ENCODE assay signal across 21 cellular contexts in the genomic region with DNA sequence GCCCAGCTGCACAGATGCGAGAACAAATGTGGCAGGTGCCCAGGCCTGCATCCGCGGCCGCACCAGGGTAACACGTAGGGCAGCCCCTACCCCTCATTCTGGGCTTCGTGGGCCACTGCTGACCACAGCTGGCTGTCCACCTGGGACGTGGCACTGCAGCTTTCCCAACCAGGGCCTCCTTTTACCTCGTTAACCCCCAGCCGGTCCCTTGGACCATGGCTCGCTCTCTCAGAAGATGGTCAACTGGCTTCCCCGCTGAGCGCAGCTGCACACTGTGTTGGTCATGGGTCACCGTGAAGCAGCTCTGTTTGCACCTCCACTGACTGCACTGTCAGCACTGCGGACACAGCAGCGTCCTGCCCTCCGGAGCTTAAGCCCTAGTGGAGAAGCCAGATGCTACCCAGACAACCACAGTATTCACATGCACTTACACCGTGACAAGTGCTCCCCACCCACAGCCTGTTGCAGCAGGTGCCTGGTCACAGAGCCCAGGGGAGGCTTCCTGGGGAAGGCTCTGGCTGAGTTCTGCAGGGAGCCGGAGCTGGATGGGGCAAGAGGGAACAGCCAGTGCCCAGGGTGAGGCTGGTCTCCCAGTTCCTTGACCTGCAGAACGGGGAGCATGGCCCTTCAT. TPM values are rescaled to one million over a fixed set of nuclear protein-coding genes. Genes with fewer than 3 reads are reported as not detected.
A peak's percentile ranks its signal among the peaks of the same experiment; 100 is the strongest.
DNase-seq lines count a peak whose midpoint lies in the region; ATAC-seq and TF ChIP-seq lines count a peak whose summit lies in the region.
"Had no signal": no experiment of that assay in that cellular context is flagged by ENCODE, and none has a peak within 500 bp of the region (broad histone marks: within the 10 kb centered on the region; RNA-seq: fewer than 3 reads in every experiment).

No MANE protein-coding gene starts in this region.

- H3K27ac ChIP-seq in BLaER1 treated with 17β-estradiol and CSF1 and Interleukin-3, amounts not matched to agents 10 nM and 100 nM = no peak overlapping the region
- peak overlapping the region; percentile 33 for H3K27ac ChIP-seq in HUES64 (ENCODE audit: low read depth, low read length)
- no peak overlapping the region for H3K27ac ChIP-seq in smooth muscle cell (ENCODE audit: low read depth)
- no peak overlapping the region for H3K27ac ChIP-seq in Karpas-422 (ENCODE audit: low read length)
- H3K27ac ChIP-seq: coronary artery, pancreas had no signal

- no peaks in the 10 kb centered on the region for H3K9me2 ChIP-seq in Karpas-422 (replicated peaks; ENCODE audit: insufficient read depth, low read length)

- H3K9me3 ChIP-seq in BLaER1 treated with 17β-estradiol and CSF1 and Interleukin-3, amounts not matched to agents 10 nM and 100 nM (replicated peaks in 1 of 11) = no peaks in the 10 kb centered on the region
- no peaks in the 10 kb centered on the region for H3K9me3 ChIP-seq in HUES64 (ENCODE audit: insufficient read depth, low read depth, low read length)
- H3K9me3 ChIP-seq in smooth muscle cell (replicated peaks; ENCODE audit: low read depth) = no peaks in the 10 kb centered on the region
- H3K9me3 ChIP-seq in Karpas-422 (ENCODE audit: low read length) = no peaks in the 10 kb centered on the region
- H3K9me3 ChIP-seq: mucosa of descending colon, pancreas had no signal

- H3K27me3 ChIP-seq in BLaER1 treated with 17β-estradiol and CSF1 and Interleukin-3, amounts not matched to agents 10 nM and 100 nM = peaks cover 0 to 9% (median 0%) of the 10 kb centered on the region in 11 experiments; a peak in 4 of 22 replicates
- H3K27me3 ChIP-seq in HUES64 (ENCODE audit: insufficient read depth, low read length) (no peaks in the 10 kb centered on the region), smooth muscle cell (ENCODE audit: low read depth) (no peaks in the 10 kb centered on the region), Karpas-422 (ENCODE audit: low read length) (no peaks in the 10 kb centered on the region)
- H3K27me3 ChIP-seq: pancreas had no signal

- peak overlapping the region; percentile 93 for H3K27ac Mint-ChIP-seq in mesothelial cell of epicardium
- H3K27ac Mint-ChIP-seq in stimulated activated naive B cell treated with anti-CD40 and anti-IgM and Interleukin-4, amounts not matched to agents 10 μg/mL and 1 μg/mL and 100 μg/mL, for 72 hours = no peak overlapping the region
- H3K27ac Mint-ChIP-seq: activated naive CD4-positive, alpha-beta T cell treated with anti-CD3 and anti-CD28 coated beads, Interleukin-2, amount 10 ng/mL, durations not matched to agents 7 days and 5 days; stimulated activated naive CD8-positive, alpha-beta T cell treated with anti-CD3 and anti-CD28 coated beads, Interleukin-15, amount 100 ng/mL, for 72 hours had no signal

- H3K4me2 ChIP-seq in BLaER1 treated with 17β-estradiol and CSF1 and Interleukin-3, amounts not matched to agents 10 nM and 100 nM = peak overlapping the region in 7 of 11 experiments; percentile 16 to 71 (median 63); a peak in 13 of 22 replicates
- H3K4me2 ChIP-seq in smooth muscle cell = no peak overlapping the region
- H3K4me2 ChIP-seq in Karpas-422 (ENCODE audit: low read depth, low read length, poor library complexity, severe bottlenecking) = no peak overlapping the region

- peaks cover 38% of the 10 kb centered on the region for H3K4me1 Mint-ChIP-seq in mesothelial cell of epicardium
- no peaks in the 10 kb centered on the region for H3K4me1 Mint-ChIP-seq in stimulated activated naive B cell treated with anti-CD40 and anti-IgM and Interleukin-4, amounts not matched to agents 10 μg/mL and 1 μg/mL and 100 μg/mL, for 72 hours
- H3K4me1 Mint-ChIP-seq: activated naive CD4-positive, alpha-beta T cell treated with anti-CD3 and anti-CD28 coated beads, Interleukin-2, amount 10 ng/mL, durations not matched to agents 7 days and 5 days; stimulated activated naive CD8-positive, alpha-beta T cell treated with anti-CD3 and anti-CD28 coated beads, Interleukin-15, amount 100 ng/mL, for 72 hours had no signal

- H3K4me1 ChIP-seq in BLaER1 treated with 17β-estradiol and CSF1 and Interleukin-3, amounts not matched to agents 10 nM and 100 nM = peaks cover 0 to 43% (median 23%) of the 10 kb centered on the region in 10 experiments; a peak in 14 of 20 replicates
- H3K4me1 ChIP-seq in HUES64 (ENCODE audit: insufficient read depth, low read length) = peaks cover 23% of the 10 kb centered on the region
- peaks cover 34% of the 10 kb centered on the region for H3K4me1 ChIP-seq in smooth muscle cell (ENCODE audit: low read depth)
- H3K4me1 ChIP-seq in Karpas-422 (ENCODE audit: low read length) = no peaks in the 10 kb centered on the region
- H3K4me1 ChIP-seq: pancreas had no signal

- H2AFZ ChIP-seq in smooth muscle cell (ENCODE audit: low read depth) = no peak overlapping the region
- no peak overlapping the region for H2AFZ ChIP-seq in Karpas-422 (ENCODE audit: low read length)

- no peaks in the 10 kb centered on the region for H3F3A ChIP-seq in smooth muscle cell (ENCODE audit: low read depth)

- no peaks in the 10 kb centered on the region for H3K36me3 ChIP-seq in BLaER1 treated with 17β-estradiol and CSF1 and Interleukin-3, amounts not matched to agents 10 nM and 100 nM
- no peaks in the 10 kb centered on the region for H3K36me3 ChIP-seq in HUES64 (ENCODE audit: insufficient read depth, low read length)
- no peaks in the 10 kb centered on the region for H3K36me3 ChIP-seq in smooth muscle cell (ENCODE audit: low read depth)
- H3K36me3 ChIP-seq in Karpas-422 (ENCODE audit: insufficient read depth, low read length) = no peaks in the 10 kb centered on the region
- H3K36me3 ChIP-seq: pancreas had no signal

- H3K36me3 Mint-ChIP-seq in mesothelial cell of epicardium = no peaks in the 10 kb centered on the region
- no peaks in the 10 kb centered on the region for H3K36me3 Mint-ChIP-seq in stimulated activated naive B cell treated with anti-CD40 and anti-IgM and Interleukin-4, amounts not matched to agents 10 μg/mL and 1 μg/mL and 100 μg/mL, for 72 hours

- WGBS in HUES64 = 84% methylated on average over 19 of the region's 19 CpGs
- 84% methylated on average over 19 of the region's 19 CpGs for WGBS in smooth muscle cell (ENCODE audit: low lambda C conversion rate)

- no peaks in the 10 kb centered on the region for H3K9me3 Mint-ChIP-seq in mesothelial cell of epicardium
- no peaks in the 10 kb centered on the region for H3K9me3 Mint-ChIP-seq in stimulated activated naive B cell treated with anti-CD40 and anti-IgM and Interleukin-4, amounts not matched to agents 10 μg/mL and 1 μg/mL and 100 μg/mL, for 72 hours
- H3K9me3 Mint-ChIP-seq: stimulated activated naive CD8-positive, alpha-beta T cell treated with anti-CD3 and anti-CD28 coated beads, Interleukin-15, amount 100 ng/mL, for 72 hours had no signal

- DNase-seq in SK-N-DZ (ENCODE audit: low spot score) = peak; percentile 29
- peak in 1 of 2 experiments; percentile 38 for DNase-seq in mesothelial cell of epicardium (ENCODE audit: low spot score in 2 of 2, unreplicated experiment in 2 of 2)
- DNase-seq in NCI-H82 (lab: John Stamatoyannopoulos, UW) = no peak
- no peak for DNase-seq in stimulated activated naive B cell treated with anti-CD40 and anti-IgM and Interleukin-4, amounts not matched to agents 10 μg/mL and 1 μg/mL and 100 μg/mL, for 72 hours
- DNase-seq in smooth muscle cell (lab: John Stamatoyannopoulos, UW; ENCODE audit: unreplicated experiment) = no peak
- no peak for DNase-seq in Karpas-422
- DNase-seq: activated CD4-positive, alpha-beta T cell treated with anti-CD3 and anti-CD28 coated beads for 1 hour; activated CD8-positive, alpha-beta memory T cell treated with anti-CD3 and anti-CD28 coated beads, Interleukin-2, amount 50 U/mL, for 4 hours; activated naive CD4-positive, alpha-beta T cell treated with anti-CD3 and anti-CD28 coated beads, Interleukin-2, amount 10 ng/mL, durations not matched to agents 7 days and 5 days; erythroblast; mucosa of descending colon; NCI-H2081 treated with DMSO at 0.1 percent for 48 hours; NK-92 treated with Interleukin-12 subunit alpha and Interleukin-12 subunit beta, amount 100 ng/mL, for 24 hours; pancreas; Right ventricle myocardium superior; stimulated activated naive CD8-positive, alpha-beta T cell treated with anti-CD3 and anti-CD28 coated beads, Interleukin-15, amount 100 ng/mL, for 72 hours had no signal

- TF ChIP-seq CTCF in mesothelial cell of epicardium (IDR thresholded peaks at IDR 0.05; ENCODE audit: unreplicated experiment) = no peak
- no peak for TF ChIP-seq CTCF in smooth muscle cell (IDR thresholded peaks at IDR 0.05; ENCODE audit: borderline replicate concordance, insufficient read depth, poor library complexity, severe bottlenecking)

- no peak for ATAC-seq in stimulated activated naive B cell treated with anti-CD40 and anti-IgM and Interleukin-4, amounts not matched to agents 10 μg/mL and 1 μg/mL and 100 μg/mL, for 72 hours (replicated peaks)
- ATAC-seq: mucosa of descending colon; stimulated activated naive CD8-positive, alpha-beta T cell treated with anti-CD3 and anti-CD28 coated beads, Interleukin-15, amount 100 ng/mL, for 72 hours had no signal

- no peaks in the 10 kb centered on the region for H3K79me2 ChIP-seq in smooth muscle cell (ENCODE audit: low read depth)
- no peaks in the 10 kb centered on the region for H3K79me2 ChIP-seq in Karpas-422 (ENCODE audit: low read length)

- H3K9ac ChIP-seq in BLaER1 treated with 17β-estradiol and CSF1 and Interleukin-3, amounts not matched to agents 10 nM and 100 nM = no peak overlapping the region
- H3K9ac ChIP-seq in HUES64 (ENCODE audit: low read depth, low read length) (peak overlapping the region; percentile 57; the same call in 1 of the 2 replicates), smooth muscle cell (ENCODE audit: low read depth) (no peak overlapping the region), Karpas-422 (ENCODE audit: low read length) (no peak overlapping the region)

- H3K4me3 Mint-ChIP-seq in mesothelial cell of epicardium = no peak overlapping the region
- no peak overlapping the region for H3K4me3 Mint-ChIP-seq in stimulated activated naive B cell treated with anti-CD40 and anti-IgM and Interleukin-4, amounts not matched to agents 10 μg/mL and 1 μg/mL and 100 μg/mL, for 72 hours
- H3K4me3 Mint-ChIP-seq: activated naive CD4-positive, alpha-beta T cell treated with anti-CD3 and anti-CD28 coated beads, Interleukin-2, amount 10 ng/mL, durations not matched to agents 7 days and 5 days; stimulated activated naive CD8-positive, alpha-beta T cell treated with anti-CD3 and anti-CD28 coated beads, Interleukin-15, amount 100 ng/mL, for 72 hours had no signal

- no peak overlapping the region for H3K4me3 ChIP-seq in BLaER1 treated with 17β-estradiol and CSF1 and Interleukin-3, amounts not matched to agents 10 nM and 100 nM
- no peak overlapping the region for H3K4me3 ChIP-seq in HUES64 (ENCODE audit: low read length)
- H3K4me3 ChIP-seq in smooth muscle cell = no peak overlapping the region
- no peak overlapping the region for H3K4me3 ChIP-seq in Karpas-422 (ENCODE audit: low read length)
- H3K4me3 ChIP-seq: coronary artery, mucosa of descending colon, pancreas had no signal

- peaks cover 12% of the 10 kb centered on the region for H3K27me3 Mint-ChIP-seq in mesothelial cell of epicardium (ENCODE audit: low read depth)
- peaks cover 22 to 32% of the 10 kb centered on the region in 2 donors for H3K27me3 Mint-ChIP-seq in stimulated activated naive B cell treated with anti-CD40 and anti-IgM and Interleukin-4, amounts not matched to agents 10 μg/mL and 1 μg/mL and 100 μg/mL, for 72 hours
- H3K27me3 Mint-ChIP-seq: activated naive CD4-positive, alpha-beta T cell treated with anti-CD3 and anti-CD28 coated beads, Interleukin-2, amount 10 ng/mL, durations not matched to agents 7 days and 5 days had no signal

- peaks cover 0 to 19% (median 0%) of the 10 kb centered on the region in 11 experiments; a peak in 7 of 22 replicates for H4K20me1 ChIP-seq in BLaER1 treated with 17β-estradiol and CSF1 and Interleukin-3, amounts not matched to agents 10 nM and 100 nM
- H4K20me1 ChIP-seq in smooth muscle cell (ENCODE audit: low read depth) (no peaks in the 10 kb centered on the region), Karpas-422 (ENCODE audit: insufficient read depth, low read depth, low read length) (peaks cover 3% of the 10 kb centered on the region; the same call in 1 of the 2 replicates)

RNA-seq across cellular contexts. Expression of a gene that starts 10.5 kb away (rescaled TPM):
- polyA plus RNA-seq in HUES64 (2013, experiment 1 of 2) = 26.8 TPM
- polyA plus RNA-seq in HUES64 (2013, experiment 2 of 2) = 27.2 TPM
- 4.4 and 7.2 TPM in 2 replicates for polyA plus RNA-seq in SK-N-DZ (2014; cell fraction: cytosol; rRNA removed)
- 7.9 and 11.3 TPM in 2 replicates for polyA plus RNA-seq in SK-N-DZ (2014; cell fraction: nucleus; rRNA removed)
- total RNA-seq in mesothelial cell of epicardium = 65.6 to 71.2 TPM (median 70.0 TPM) in 3 replicates
- total RNA-seq in smooth muscle cell = 6.3 and 17.9 TPM in 2 replicates
- polyA plus RNA-seq in smooth muscle cell = 12.1 and 15.8 TPM in 2 replicates
- not detected in 2 replicates for total RNA-seq in Karpas-422 (2014; rRNA removed; shearing (Covaris generic); ENCODE audit: low replicate concordance)
- total RNA-seq: Right ventricle myocardium superior; T-helper 2 cell treated with Interferon-gamma antibody and Interleukin-4, amounts not matched to agents 100 ng/mL and 5 ng/mL, for 36 hours had no signal
- polyA plus RNA-seq: keratinocyte had no signal

Comparison
In these comparisons a context has a peak if more than half of its experiments do, and no peak if none do; other contexts are left out.
1. H3K4me2 ChIP-seq: peak in BLaER1 treated with 17β-estradiol and CSF1 and Interleukin-3, amounts not matched to agents 10 nM and 100 nM (7 of 11); none in smooth muscle cell (single experiment) and Karpas-422 (single experiment).